8 cellular contexts compared by ENCODE assay signal in genomic region chr10:28532509-28533314, GRCh38. TPM values are rescaled to one million over a fixed set of nuclear protein-coding genes. Genes with fewer than 3 reads are reported as not detected.
DNase-seq lines count a peak whose midpoint lies in the region; ATAC-seq, FAIRE-seq and TF ChIP-seq lines count a peak whose summit lies in the region.

TSS of gene WAC (plus strand) at chr10:28533118. CDS start at chr10:28533580, 462 bp downstream.

- H3K4me1 ChIP-seq in A673 (ENCODE audit: insufficient read depth, low read length, poor library complexity, severe bottlenecking) (peaks cover 22% of the 10 kb centered on the region), breast epithelium (peaks cover 0 to 5% of the 10 kb centered on the region in 2 donors), iPS-20b (ENCODE audit: insufficient read depth, low read length) (peaks cover 12% of the 10 kb centered on the region; the same call in 1 of the 2 replicates), small intestine (ENCODE audit: control insufficient read depth in 2 of 2, insufficient read depth in 1 of 2, low read depth in 1 of 2, low read length in 1 of 2) (no peaks in the 10 kb centered on the region)

- POLR2A ChIA-PET in A673 (lab: Charles Lee; ENCODE audit: low non-redundant PET): interaction anchor here (0.7 kb wide), 1 partner anchor 96 kb away, joined by 3 read pairs; no protein-coding TSS in a partner anchor

- peak; percentile 97 for DNase-seq in A673 (ENCODE audit: low spot score)
- peak; percentile 72 for DNase-seq in NCI-H2196 (lab: John Stamatoyannopoulos, UW; ENCODE audit: unreplicated experiment)
- peak; percentile 91 to 96 for DNase-seq in breast epithelium (ENCODE audit: low spot score in 2 of 2)
- peak; percentile 93 for DNase-seq in small intestine

- H3K9me3 ChIP-seq in A673 (ENCODE audit: low read depth, low read length, poor library complexity, severe bottlenecking) (no peaks in the 10 kb centered on the region), breast epithelium (no peaks in the 10 kb centered on the region), iPS-20b (ENCODE audit: insufficient read depth, low read depth, low read length) (no peaks in the 10 kb centered on the region), small intestine (ENCODE audit: control insufficient read depth, low read depth) (no peaks in the 10 kb centered on the region)

- H3K9ac ChIP-seq in iPS-20b (ENCODE audit: low read depth, low read length): peak within 1 kb of the TSS; percentile 99

- peak; percentile 86 for TF ChIP-seq POLR2A in breast epithelium (IDR thresholded peaks at IDR 0.05)

- ATAC-seq in GM18868 (IDR thresholded peaks at IDR 0.05; ENCODE audit: unreplicated experiment) (peak; percentile 81), HG03108 (IDR thresholded peaks at IDR 0.05; ENCODE audit: unreplicated experiment) (peak; percentile 87)

- no TSS peak for BruUV-seq in A673 (replicated peaks; lab: Mats Ljungman, UMichigan)

- H3K4me3 ChIP-seq in A673 (ENCODE audit: low read depth, low read length, poor library complexity, severe bottlenecking) (peak within 1 kb of the TSS; percentile 76), breast epithelium (peak within 1 kb of the TSS; percentile 88 to 98 (median 93)), iPS-20b (ENCODE audit: low read length) (peak within 1 kb of the TSS; percentile 99), small intestine (ENCODE audit: low read depth in 1 of 2, low read length in 2 of 2) (peak within 1 kb of the TSS; percentile 81 to 97)

- H3K27me3 ChIP-seq in A673 (replicated peaks; ENCODE audit: insufficient read depth, low read depth, low read length, poor library complexity) (no peaks in the 10 kb centered on the region), breast epithelium (no peaks in the 10 kb centered on the region), iPS-20b (ENCODE audit: insufficient read depth, low read length) (no peaks in the 10 kb centered on the region), small intestine (ENCODE audit: control insufficient read depth in 2 of 2, insufficient read depth in 2 of 2, low read length in 2 of 2) (no peaks in the 10 kb centered on the region)

- TF ChIP-seq CTCF in A673 (conservative IDR thresholded peaks at IDR 0.05; ENCODE audit: low read depth, low read length) (no peak), VCaP (conservative IDR thresholded peaks at IDR 0.05) (0 out of 2 replicates have a peak, but pooled peaks have one; percentile 6), breast epithelium (IDR thresholded peaks at IDR 0.05) (peak in 2 of 3 donors; percentile 28 to 38)

- intact Hi-C loops in A673 (cut with micrococcal nuclease; ENCODE audit: unreplicated experiment) (loop anchor here (5.0 kb wide), 1 partner anchor 100 kb away; no protein-coding TSS in a partner anchor), breast epithelium (cut with DNase I; ENCODE audit: low total_unique reads) (no loop called here)

- H3K36me3 ChIP-seq in A673 (ENCODE audit: insufficient read depth, low read length, poor library complexity, severe bottlenecking) (peaks cover 34% of the 10 kb centered on the region), breast epithelium (no peaks in the 10 kb centered on the region), iPS-20b (ENCODE audit: insufficient read depth, low read depth, low read length) (peaks cover 37% of the 10 kb centered on the region), small intestine (ENCODE audit: control insufficient read depth in 2 of 2, insufficient read depth in 2 of 2, low read length in 2 of 2) (peaks cover 3 to 6% of the 10 kb centered on the region in 2 donors)

- CTCF ChIA-PET in A673 (lab: Charles Lee): interaction anchor here (0.7 kb wide), 1 partner anchor 9 kb away, joined by 4 read pairs; no protein-coding TSS in a partner anchor

- no peak for FAIRE-seq in small intestine (lab: Jason Lieb, UNC)

- peak within 1 kb of the TSS; percentile 99 for H3K27ac ChIP-seq in A673 (ENCODE audit: low read depth, low read length, poor library complexity, severe bottlenecking)
- H3K27ac ChIP-seq in VCaP: peak within 1 kb of the TSS; percentile 99
- peak within 1 kb of the TSS; percentile 98 to 100 for H3K27ac ChIP-seq in breast epithelium
- peak within 1 kb of the TSS; percentile 99 for H3K27ac ChIP-seq in iPS-20b (ENCODE audit: low read length)
- peak within 1 kb of the TSS; percentile 95 to 99 for H3K27ac ChIP-seq in small intestine (ENCODE audit: low read depth in 1 of 2, low read length in 1 of 2)

- 0 to 1% (median 1%) methylated on average over 51 to 98 of the region's 98 CpGs for WGBS in small intestine, 3 donors

RNA-seq across cellular contexts. Expression of gene WAC, which starts in this region (rescaled TPM):
- total RNA-seq in A673 (2021) (125 and 130 TPM in 2 replicates), breast epithelium (100 to 1,000 TPM; 124 to 180 (median 142) TPM)
- 10 to 100 TPM; 33.5 to 39.1 (median 34.2) TPM for polyA plus RNA-seq in small intestine

Comparison
In these comparisons a context has a peak if more than half of its experiments do, and no peak if none do; other contexts are left out.
1. Peak in every context shown above with its lines: DNase-seq, ATAC-seq, H3K4me3 ChIP-seq and H3K27ac ChIP-seq.